Comparison of ENCODE assay signal across 1 cellular context in genomic region chr12:60266381-60266852, GRCh38.
TF ChIP-seq lines count a peak whose summit lies in the region.

No MANE protein-coding gene starts in this region.

TF ChIP-seq in HepG2, 621 proteins besides CTCF, POLR2A, EP300 and RAD21 (continued from another document and continues in another):
- TF ChIP-seq ZNF260 (CRISPR knock-in tag; IDR thresholded peaks at IDR 0.05; ENCODE audit: borderline replicate concordance, low read depth) = no peak
- TF ChIP-seq FOXK2 (IDR thresholded peaks at IDR 0.05) = no peak
- TF ChIP-seq XBP1 (CRISPR knock-in tag; IDR thresholded peaks at IDR 0.05) = no peak
- TF ChIP-seq TFDP2 (CRISPR knock-in tag; IDR thresholded peaks at IDR 0.05) = no peak
- 0 out of 2 replicates have a peak, but pooled peaks have one; percentile 61 for TF ChIP-seq NFIC (IDR thresholded peaks at IDR 0.05; ENCODE audit: low read length)
- TF ChIP-seq LRRFIP1 (CRISPR knock-in tag; conservative IDR thresholded peaks at IDR 0.05) = no peak
- no peak for TF ChIP-seq ZNF784 (CRISPR knock-in tag; IDR thresholded peaks at IDR 0.05; ENCODE audit: borderline replicate concordance)
- no peak for TF ChIP-seq KAT7 (CRISPR knock-in tag; IDR thresholded peaks at IDR 0.05; ENCODE audit: borderline replicate concordance)
- TF ChIP-seq ETV5 (CRISPR knock-in tag; IDR thresholded peaks at IDR 0.05; ENCODE audit: borderline replicate concordance) = no peak
- no peak for TF ChIP-seq ZNF143 (CRISPR knock-in tag; IDR thresholded peaks at IDR 0.05)
- no peak for TF ChIP-seq CHCHD3 (CRISPR knock-in tag; IDR thresholded peaks at IDR 0.05)
- no peak for TF ChIP-seq GABPB1 (CRISPR knock-in tag; IDR thresholded peaks at IDR 0.05)
- TF ChIP-seq PREB (CRISPR knock-in tag; IDR thresholded peaks at IDR 0.05) = no peak
- no peak for TF ChIP-seq SETDB1 (CRISPR knock-in tag; IDR thresholded peaks at IDR 0.05; ENCODE audit: borderline replicate concordance)
- TF ChIP-seq ZNF430 (CRISPR knock-in tag; IDR thresholded peaks at IDR 0.05) = no peak
- no peak for TF ChIP-seq ASH2L (IDR thresholded peaks at IDR 0.05; ENCODE audit: insufficient read length, low read depth, low read length)
- TF ChIP-seq HHEX (CRISPR knock-in tag; IDR thresholded peaks at IDR 0.05) = no peak
- peak; percentile 79; the same call in 1 of the 2 replicates for TF ChIP-seq ZBTB20 (CRISPR knock-in tag; IDR thresholded peaks at IDR 0.05; ENCODE audit: borderline replicate concordance, low read depth)
- no peak for TF ChIP-seq ZNF7 (CRISPR knock-in tag; IDR thresholded peaks at IDR 0.05)
- TF ChIP-seq MBNL3 (CRISPR knock-in tag; conservative IDR thresholded peaks at IDR 0.05) = no peak
- TF ChIP-seq HNF4A (CRISPR knock-in tag; IDR thresholded peaks at IDR 0.05) = peak; percentile 40; the same call in 1 of the 2 replicates
- TF ChIP-seq HOMEZ (CRISPR knock-in tag; IDR thresholded peaks at IDR 0.05; ENCODE audit: low read depth) = peak; percentile 41; the same call in 1 of the 2 replicates
- TF ChIP-seq STAT5B (CRISPR knock-in tag; IDR thresholded peaks at IDR 0.05) = no peak
- TF ChIP-seq MBD4 (IDR thresholded peaks at IDR 0.05; ENCODE audit: borderline replicate concordance, low read length) = no peak
- TF ChIP-seq JUND (CRISPR knock-in tag; IDR thresholded peaks at IDR 0.05) = peak; percentile 94
- TF ChIP-seq ATF3 (CRISPR knock-in tag; IDR thresholded peaks at IDR 0.05) = peak; percentile 91
- TF ChIP-seq JDP2 (CRISPR knock-in tag; IDR thresholded peaks at IDR 0.05; ENCODE audit: borderline replicate concordance) = no peak
- no peak for TF ChIP-seq NR2F6 (IDR thresholded peaks at IDR 0.05)
- no peak for TF ChIP-seq NR2F6 (CRISPR knock-in tag; IDR thresholded peaks at IDR 0.05)
- no peak for TF ChIP-seq ZMAT5 (CRISPR knock-in tag; IDR thresholded peaks at IDR 0.05; ENCODE audit: borderline replicate concordance, low read depth)
- no peak for TF ChIP-seq ZNF709 (CRISPR knock-in tag; IDR thresholded peaks at IDR 0.05)
- peak; percentile 84 for TF ChIP-seq FOSL2 (CRISPR knock-in tag; IDR thresholded peaks at IDR 0.05)
- TF ChIP-seq ATF6 (CRISPR knock-in tag; conservative IDR thresholded peaks at IDR 0.05) = no peak
- no peak for TF ChIP-seq ATF1 (CRISPR knock-in tag; IDR thresholded peaks at IDR 0.05)
- TF ChIP-seq NFE2L2 (IDR thresholded peaks at IDR 0.05; ENCODE audit: low read length) = no peak
- TF ChIP-seq RXRB (CRISPR knock-in tag; IDR thresholded peaks at IDR 0.05; ENCODE audit: borderline replicate concordance) = peak; percentile 41; the same call in 1 of the 2 replicates
- TF ChIP-seq HMG20B (CRISPR knock-in tag; conservative IDR thresholded peaks at IDR 0.05) = no peak
- TF ChIP-seq ZNF33A (CRISPR knock-in tag; IDR thresholded peaks at IDR 0.05; ENCODE audit: borderline replicate concordance) = no peak
- no peak for TF ChIP-seq ZBTB39 (CRISPR knock-in tag; IDR thresholded peaks at IDR 0.05)
- no peak for TF ChIP-seq FOXP1 (IDR thresholded peaks at IDR 0.05)
- peak; percentile 53; the same call in 1 of the 2 replicates for TF ChIP-seq FOXP1 (CRISPR knock-in tag; IDR thresholded peaks at IDR 0.05)
- no peak for TF ChIP-seq IKZF4 (CRISPR knock-in tag; IDR thresholded peaks at IDR 0.05; ENCODE audit: borderline replicate concordance, low read depth, not compliant biosample characterization)
- no peak for TF ChIP-seq FIP1L1 (IDR thresholded peaks at IDR 0.05; ENCODE audit: borderline replicate concordance, insufficient read depth, low read depth, low read length)
- no peak for TF ChIP-seq NR3C1 (CRISPR knock-in tag; IDR thresholded peaks at IDR 0.05)
- no peak for TF ChIP-seq ISL2 (CRISPR knock-in tag; IDR thresholded peaks at IDR 0.05)
- no peak for TF ChIP-seq SMC3 (IDR thresholded peaks at IDR 0.05; ENCODE audit: low read length)
- no peak for TF ChIP-seq DDIT3 (CRISPR knock-in tag; IDR thresholded peaks at IDR 0.05)
- TF ChIP-seq AGO1 (IDR thresholded peaks at IDR 0.05; ENCODE audit: low read depth, low read length, poor library complexity, severe bottlenecking) = no peak
- no peak for TF ChIP-seq TAF15 (IDR thresholded peaks at IDR 0.05; ENCODE audit: low read depth, low read length, poor library complexity, severe bottlenecking)
- no peak for TF ChIP-seq KDM3A (CRISPR knock-in tag; IDR thresholded peaks at IDR 0.05; ENCODE audit: low read depth)
- no peak for TF ChIP-seq ZNF382 (CRISPR knock-in tag; IDR thresholded peaks at IDR 0.05; ENCODE audit: borderline replicate concordance)
- TF ChIP-seq SMAD9 (CRISPR knock-in tag; IDR thresholded peaks at IDR 0.05) = no peak
- TF ChIP-seq BRD4 (CRISPR knock-in tag; IDR thresholded peaks at IDR 0.05) = no peak
- TF ChIP-seq NFYB (CRISPR knock-in tag; IDR thresholded peaks at IDR 0.05) = no peak
- no peak for TF ChIP-seq TCF7L2 (IDR thresholded peaks at IDR 0.05; ENCODE audit: low read depth, low read length)
- no peak for TF ChIP-seq PATZ1 (CRISPR knock-in tag; IDR thresholded peaks at IDR 0.05)
- no peak for TF ChIP-seq TFAP4 (IDR thresholded peaks at IDR 0.05; ENCODE audit: borderline replicate concordance, low read depth)
- no peak for TF ChIP-seq KDM4B (CRISPR knock-in tag; IDR thresholded peaks at IDR 0.05)
- no peak for TF ChIP-seq ZNF773 (CRISPR knock-in tag; IDR thresholded peaks at IDR 0.05; ENCODE audit: borderline replicate concordance)
- no peak for TF ChIP-seq ZNF605 (CRISPR knock-in tag; IDR thresholded peaks at IDR 0.05)
- TF ChIP-seq PRMT3 (CRISPR knock-in tag; IDR thresholded peaks at IDR 0.05; ENCODE audit: borderline replicate concordance, low read depth) = no peak
- TF ChIP-seq ZNF256 (CRISPR knock-in tag; conservative IDR thresholded peaks at IDR 0.05) = no peak
